In the genomic region with DNA sequence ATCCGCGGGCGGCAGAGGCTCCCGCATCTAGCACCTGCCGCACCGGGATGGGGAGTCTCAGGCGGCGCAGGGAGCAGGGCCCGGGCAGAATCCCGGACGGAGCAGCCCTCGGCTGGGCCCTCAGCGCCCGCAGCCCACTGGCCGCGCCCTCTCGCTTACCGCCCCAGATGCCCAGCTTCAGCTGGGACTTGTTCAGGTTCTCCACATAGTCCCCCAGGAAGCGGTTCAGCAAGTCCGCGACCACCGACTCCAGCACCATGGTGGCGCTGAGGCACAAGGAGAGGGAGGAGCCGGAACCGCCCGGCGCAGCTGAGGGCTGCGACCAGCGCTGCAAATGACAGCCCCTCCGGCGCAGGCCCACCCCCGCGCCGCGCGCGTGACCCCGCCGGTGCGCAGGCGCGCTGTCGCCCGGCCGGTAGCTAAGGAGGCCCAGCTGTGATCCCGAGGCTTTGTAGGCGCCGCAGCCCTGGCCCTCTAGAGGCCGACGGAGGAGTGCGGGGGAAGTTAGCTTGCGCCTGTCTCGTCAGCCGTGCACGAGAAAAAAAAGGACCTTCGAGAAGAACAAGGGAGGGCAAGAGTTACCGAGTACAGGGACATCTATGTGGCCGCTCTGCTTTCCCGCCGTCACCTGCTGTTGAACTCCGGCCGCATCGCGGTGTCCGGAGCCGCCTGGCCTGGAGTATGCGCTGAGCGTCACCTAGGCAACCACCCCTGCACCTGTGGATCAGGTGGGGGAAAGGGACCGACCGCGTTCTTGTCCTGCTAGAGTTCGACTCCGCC, we compare ENCODE assay signal across 1 cellular context.
TF ChIP-seq lines count a peak whose summit lies in the region.

A gene with protein sequence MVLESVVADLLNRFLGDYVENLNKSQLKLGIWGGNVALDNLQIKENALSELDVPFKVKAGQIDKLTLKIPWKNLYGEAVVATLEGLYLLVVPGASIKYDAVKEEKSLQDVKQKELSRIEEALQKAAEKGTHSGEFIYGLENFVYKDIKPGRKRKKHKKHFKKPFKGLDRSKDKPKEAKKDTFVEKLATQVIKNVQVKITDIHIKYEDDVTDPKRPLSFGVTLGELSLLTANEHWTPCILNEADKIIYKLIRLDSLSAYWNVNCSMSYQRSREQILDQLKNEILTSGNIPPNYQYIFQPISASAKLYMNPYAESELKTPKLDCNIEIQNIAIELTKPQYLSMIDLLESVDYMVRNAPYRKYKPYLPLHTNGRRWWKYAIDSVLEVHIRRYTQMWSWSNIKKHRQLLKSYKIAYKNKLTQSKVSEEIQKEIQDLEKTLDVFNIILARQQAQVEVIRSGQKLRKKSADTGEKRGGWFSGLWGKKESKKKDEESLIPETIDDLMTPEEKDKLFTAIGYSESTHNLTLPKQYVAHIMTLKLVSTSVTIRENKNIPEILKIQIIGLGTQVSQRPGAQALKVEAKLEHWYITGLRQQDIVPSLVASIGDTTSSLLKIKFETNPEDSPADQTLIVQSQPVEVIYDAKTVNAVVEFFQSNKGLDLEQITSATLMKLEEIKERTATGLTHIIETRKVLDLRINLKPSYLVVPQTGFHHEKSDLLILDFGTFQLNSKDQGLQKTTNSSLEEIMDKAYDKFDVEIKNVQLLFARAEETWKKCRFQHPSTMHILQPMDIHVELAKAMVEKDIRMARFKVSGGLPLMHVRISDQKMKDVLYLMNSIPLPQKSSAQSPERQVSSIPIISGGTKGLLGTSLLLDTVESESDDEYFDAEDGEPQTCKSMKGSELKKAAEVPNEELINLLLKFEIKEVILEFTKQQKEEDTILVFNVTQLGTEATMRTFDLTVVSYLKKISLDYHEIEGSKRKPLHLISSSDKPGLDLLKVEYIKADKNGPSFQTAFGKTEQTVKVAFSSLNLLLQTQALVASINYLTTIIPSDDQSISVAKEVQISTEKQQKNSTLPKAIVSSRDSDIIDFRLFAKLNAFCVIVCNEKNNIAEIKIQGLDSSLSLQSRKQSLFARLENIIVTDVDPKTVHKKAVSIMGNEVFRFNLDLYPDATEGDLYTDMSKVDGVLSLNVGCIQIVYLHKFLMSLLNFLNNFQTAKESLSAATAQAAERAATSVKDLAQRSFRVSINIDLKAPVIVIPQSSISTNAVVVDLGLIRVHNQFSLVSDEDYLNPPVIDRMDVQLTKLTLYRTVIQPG (N-terminal part only) (minus strand): TSS at position 332 of the 780 bp plus-strand sequence. CDS start 73 bp downstream, at position 259.

TF ChIP-seq in HepG2, 621 proteins besides CTCF, POLR2A, EP300 and RAD21 (continued from another document and continues in another):
- TF ChIP-seq, protein P1, sequence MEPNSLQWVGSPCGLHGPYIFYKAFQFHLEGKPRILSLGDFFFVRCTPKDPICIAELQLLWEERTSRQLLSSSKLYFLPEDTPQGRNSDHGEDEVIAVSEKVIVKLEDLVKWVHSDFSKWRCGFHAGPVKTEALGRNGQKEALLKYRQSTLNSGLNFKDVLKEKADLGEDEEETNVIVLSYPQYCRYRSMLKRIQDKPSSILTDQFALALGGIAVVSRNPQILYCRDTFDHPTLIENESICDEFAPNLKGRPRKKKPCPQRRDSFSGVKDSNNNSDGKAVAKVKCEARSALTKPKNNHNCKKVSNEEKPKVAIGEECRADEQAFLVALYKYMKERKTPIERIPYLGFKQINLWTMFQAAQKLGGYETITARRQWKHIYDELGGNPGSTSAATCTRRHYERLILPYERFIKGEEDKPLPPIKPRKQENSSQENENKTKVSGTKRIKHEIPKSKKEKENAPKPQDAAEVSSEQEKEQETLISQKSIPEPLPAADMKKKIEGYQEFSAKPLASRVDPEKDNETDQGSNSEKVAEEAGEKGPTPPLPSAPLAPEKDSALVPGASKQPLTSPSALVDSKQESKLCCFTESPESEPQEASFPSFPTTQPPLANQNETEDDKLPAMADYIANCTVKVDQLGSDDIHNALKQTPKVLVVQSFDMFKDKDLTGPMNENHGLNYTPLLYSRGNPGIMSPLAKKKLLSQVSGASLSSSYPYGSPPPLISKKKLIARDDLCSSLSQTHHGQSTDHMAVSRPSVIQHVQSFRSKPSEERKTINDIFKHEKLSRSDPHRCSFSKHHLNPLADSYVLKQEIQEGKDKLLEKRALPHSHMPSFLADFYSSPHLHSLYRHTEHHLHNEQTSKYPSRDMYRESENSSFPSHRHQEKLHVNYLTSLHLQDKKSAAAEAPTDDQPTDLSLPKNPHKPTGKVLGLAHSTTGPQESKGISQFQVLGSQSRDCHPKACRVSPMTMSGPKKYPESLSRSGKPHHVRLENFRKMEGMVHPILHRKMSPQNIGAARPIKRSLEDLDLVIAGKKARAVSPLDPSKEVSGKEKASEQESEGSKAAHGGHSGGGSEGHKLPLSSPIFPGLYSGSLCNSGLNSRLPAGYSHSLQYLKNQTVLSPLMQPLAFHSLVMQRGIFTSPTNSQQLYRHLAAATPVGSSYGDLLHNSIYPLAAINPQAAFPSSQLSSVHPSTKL (CRISPR knock-in tag; IDR thresholded peaks at IDR 0.05): peak; percentile 72
- TF ChIP-seq GTF3A (CRISPR knock-in tag; conservative IDR thresholded peaks at IDR 0.05): no peak
- no peak for TF ChIP-seq JARID2 (CRISPR knock-in tag; IDR thresholded peaks at IDR 0.05; ENCODE audit: insufficient replicate concordance)
- no peak for TF ChIP-seq MED8 (CRISPR knock-in tag; IDR thresholded peaks at IDR 0.05; ENCODE audit: insufficient replicate concordance)
- TF ChIP-seq, protein P2, sequence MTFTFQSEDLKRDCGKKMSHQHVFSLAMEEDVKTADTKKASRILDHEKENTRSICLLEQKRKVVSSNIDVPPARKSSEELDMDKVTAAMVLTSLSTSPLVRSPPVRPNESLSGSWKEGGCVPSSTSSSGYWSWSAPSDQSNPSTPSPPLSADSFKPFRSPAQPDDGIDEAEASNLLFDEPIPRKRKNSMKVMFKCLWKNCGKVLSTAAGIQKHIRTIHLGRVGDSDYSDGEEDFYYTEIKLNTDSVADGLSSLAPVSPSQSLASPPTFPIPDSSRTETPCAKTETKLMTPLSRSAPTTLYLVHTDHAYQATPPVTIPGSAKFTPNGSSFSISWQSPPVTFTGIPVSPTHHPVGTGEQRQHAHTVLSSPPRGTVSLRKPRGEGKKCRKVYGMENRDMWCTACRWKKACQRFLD (CRISPR knock-in tag; IDR thresholded peaks at IDR 0.05; ENCODE audit: borderline replicate concordance): no peak
- TF ChIP-seq ZNF816 (CRISPR knock-in tag; IDR thresholded peaks at IDR 0.05; ENCODE audit: borderline replicate concordance): no peak
- no peak for TF ChIP-seq TRAFD1 (CRISPR knock-in tag; IDR thresholded peaks at IDR 0.05; ENCODE audit: borderline replicate concordance)
- TF ChIP-seq HNF4G (IDR thresholded peaks at IDR 0.05; ENCODE audit: borderline replicate concordance, low read depth, low read length): no peak
- no peak; the same call in 1 of the 2 replicates for TF ChIP-seq HNF4G (CRISPR knock-in tag; IDR thresholded peaks at IDR 0.05; ENCODE audit: borderline replicate concordance, low read depth)
- peak; percentile 90 for TF ChIP-seq ZNF362 (CRISPR knock-in tag; IDR thresholded peaks at IDR 0.05; ENCODE audit: borderline replicate concordance)
- TF ChIP-seq ARID4A (CRISPR knock-in tag; IDR thresholded peaks at IDR 0.05; ENCODE audit: borderline replicate concordance): peak; percentile 92; the same call in 1 of the 2 replicates
- no peak for TF ChIP-seq ZNF253 (CRISPR knock-in tag; IDR thresholded peaks at IDR 0.05; ENCODE audit: borderline replicate concordance)
- TF ChIP-seq ZNF577 (CRISPR knock-in tag; IDR thresholded peaks at IDR 0.05; ENCODE audit: borderline replicate concordance, low read depth): no peak
- no peak for TF ChIP-seq ZNF3 (CRISPR knock-in tag; IDR thresholded peaks at IDR 0.05)
- peak; percentile 44; the same call in 1 of the 2 replicates for TF ChIP-seq ZNF839 (CRISPR knock-in tag; IDR thresholded peaks at IDR 0.05; ENCODE audit: borderline replicate concordance)
- no peak for TF ChIP-seq CHCHD3 (CRISPR knock-in tag; IDR thresholded peaks at IDR 0.05)
- TF ChIP-seq, protein P3, sequence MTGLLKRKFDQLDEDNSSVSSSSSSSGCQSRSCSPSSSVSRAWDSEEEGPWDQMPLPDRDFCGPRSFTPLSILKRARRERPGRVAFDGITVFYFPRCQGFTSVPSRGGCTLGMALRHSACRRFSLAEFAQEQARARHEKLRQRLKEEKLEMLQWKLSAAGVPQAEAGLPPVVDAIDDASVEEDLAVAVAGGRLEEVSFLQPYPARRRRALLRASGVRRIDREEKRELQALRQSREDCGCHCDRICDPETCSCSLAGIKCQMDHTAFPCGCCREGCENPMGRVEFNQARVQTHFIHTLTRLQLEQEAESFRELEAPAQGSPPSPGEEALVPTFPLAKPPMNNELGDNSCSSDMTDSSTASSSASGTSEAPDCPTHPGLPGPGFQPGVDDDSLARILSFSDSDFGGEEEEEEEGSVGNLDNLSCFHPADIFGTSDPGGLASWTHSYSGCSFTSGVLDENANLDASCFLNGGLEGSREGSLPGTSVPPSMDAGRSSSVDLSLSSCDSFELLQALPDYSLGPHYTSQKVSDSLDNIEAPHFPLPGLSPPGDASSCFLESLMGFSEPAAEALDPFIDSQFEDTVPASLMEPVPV (CRISPR knock-in tag; IDR thresholded peaks at IDR 0.05): no peak
- no peak for TF ChIP-seq HHEX (CRISPR knock-in tag; IDR thresholded peaks at IDR 0.05)
- TF ChIP-seq TGIF2 (CRISPR knock-in tag; IDR thresholded peaks at IDR 0.05): 0 out of 2 replicates have a peak, but pooled peaks have one; percentile 76
- peak; percentile 33 for TF ChIP-seq RBM22 (optimal IDR thresholded peaks at IDR 0.05; ENCODE audit: low read length)
- peak; percentile 79; the same call in 1 of the 2 replicates for TF ChIP-seq DNMT3B (CRISPR knock-in tag; conservative IDR thresholded peaks at IDR 0.05)
- TF ChIP-seq, protein P4, sequence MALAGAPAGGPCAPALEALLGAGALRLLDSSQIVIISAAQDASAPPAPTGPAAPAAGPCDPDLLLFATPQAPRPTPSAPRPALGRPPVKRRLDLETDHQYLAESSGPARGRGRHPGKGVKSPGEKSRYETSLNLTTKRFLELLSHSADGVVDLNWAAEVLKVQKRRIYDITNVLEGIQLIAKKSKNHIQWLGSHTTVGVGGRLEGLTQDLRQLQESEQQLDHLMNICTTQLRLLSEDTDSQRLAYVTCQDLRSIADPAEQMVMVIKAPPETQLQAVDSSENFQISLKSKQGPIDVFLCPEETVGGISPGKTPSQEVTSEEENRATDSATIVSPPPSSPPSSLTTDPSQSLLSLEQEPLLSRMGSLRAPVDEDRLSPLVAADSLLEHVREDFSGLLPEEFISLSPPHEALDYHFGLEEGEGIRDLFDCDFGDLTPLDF (CRISPR knock-in tag; IDR thresholded peaks at IDR 0.05): peak; percentile 85
- peak; percentile 60; the same call in 1 of the 2 replicates for TF ChIP-seq ZNF30 (CRISPR knock-in tag; IDR thresholded peaks at IDR 0.05)
